ENCODE assay signal across 19 cellular contexts in the genomic region with DNA sequence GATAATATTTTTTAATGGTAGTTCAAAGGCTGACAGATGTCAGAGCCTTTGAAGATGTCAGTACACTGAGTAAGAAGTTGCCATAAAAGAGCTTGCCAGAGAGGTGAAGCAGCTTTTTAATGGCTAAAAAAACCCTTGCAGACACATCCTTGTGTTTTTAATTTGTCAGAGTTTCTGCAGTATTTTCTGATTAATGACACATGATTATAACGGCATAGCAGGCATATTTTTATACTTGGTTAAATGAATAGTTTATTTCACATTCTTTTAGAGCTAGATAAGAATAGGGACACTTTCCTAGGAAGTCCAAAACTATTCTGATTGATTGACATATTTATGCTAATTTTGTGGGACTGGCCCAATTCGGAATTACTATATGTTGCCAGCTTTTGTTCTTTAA.
DNase-seq lines count a peak whose midpoint lies in the region; ATAC-seq, FAIRE-seq and TF ChIP-seq lines count a peak whose summit lies in the region.
"Had no signal": no experiment of that assay in that cellular context is flagged by ENCODE, and none has a peak within 500 bp of the region (broad histone marks: within the 10 kb centered on the region; RNA-seq: fewer than 3 reads in every experiment).

No MANE protein-coding gene starts in this region.

- DNase-seq in AG09309 (ENCODE audit: low read depth) (peak; percentile 51), HFFc6 (no peak), mesothelial cell of epicardium (ENCODE audit: low spot score in 2 of 2, unreplicated experiment in 2 of 2) (no peak), WTC11 (ENCODE audit: low spot score) (no peak)
- no peak for DNase-seq in CD8-positive, alpha-beta T cell
- DNase-seq: DMS 273 treated with DMSO at 0.1 percent for 48 hours; KBM-7; NCI-H146; NCI-H2081 treated with DMSO at 0.1 percent for 48 hours; NCI-H526; NK-92 treated with Interleukin-12 subunit alpha and Interleukin-12 subunit beta, amount 100 ng/mL, for 24 hours; OCI-M1; RPMI8226 had no signal

- H3K4me3 ChIP-seq in AG09309 (ENCODE audit: control insufficient read depth, low read depth, low read length) = no peak overlapping the region
- no peak overlapping the region for H3K4me3 ChIP-seq in CD8-positive, alpha-beta T cell (ENCODE audit: low read depth, low read length)
- H3K4me3 ChIP-seq: BLaER1 treated with 17β-estradiol and CSF1 and Interleukin-3, amounts not matched to agents 10 nM and 100 nM; GM12878; GM23338 had no signal

- H3K36me3 ChIP-seq in CD8-positive, alpha-beta T cell (ENCODE audit: insufficient read depth, low read length) = no peaks in the 10 kb centered on the region
- H3K36me3 ChIP-seq: BLaER1 treated with 17β-estradiol and CSF1 and Interleukin-3, amounts not matched to agents 10 nM and 100 nM had no signal

- no peak for ATAC-seq in GM21723 (IDR thresholded peaks at IDR 0.05; ENCODE audit: unreplicated experiment)
- no peak for ATAC-seq in WTC11
- no peak for ATAC-seq in HG03378 (IDR thresholded peaks at IDR 0.05; ENCODE audit: unreplicated experiment)
- no peak for ATAC-seq in CD8-positive, alpha-beta T cell
- ATAC-seq: GM23338 had no signal

- no peaks in the 10 kb centered on the region for H3K9me3 Mint-ChIP-seq in HFFc6
- no peaks in the 10 kb centered on the region for H3K9me3 Mint-ChIP-seq in mesothelial cell of epicardium
- H3K9me3 Mint-ChIP-seq in WTC11 = no peaks in the 10 kb centered on the region
- H3K9me3 Mint-ChIP-seq in CD8-positive, alpha-beta T cell = no peaks in the 10 kb centered on the region
- H3K9me3 Mint-ChIP-seq: GM23338 had no signal

- H3K4me3 Mint-ChIP-seq in HFFc6 (peak overlapping the region; percentile 29), mesothelial cell of epicardium (no peak overlapping the region), WTC11 (no peak overlapping the region)
- H3K4me3 Mint-ChIP-seq in CD8-positive, alpha-beta T cell = no peak overlapping the region
- H3K4me3 Mint-ChIP-seq: GM23338 had no signal

- H3K36me3 Mint-ChIP-seq in HFFc6 (ENCODE audit: low read depth) (no peaks in the 10 kb centered on the region), mesothelial cell of epicardium (no peaks in the 10 kb centered on the region), WTC11 (no peaks in the 10 kb centered on the region)
- no peaks in the 10 kb centered on the region for H3K36me3 Mint-ChIP-seq in CD8-positive, alpha-beta T cell

- no peak overlapping the region for H3K27ac ChIP-seq in CD8-positive, alpha-beta T cell (ENCODE audit: low read depth, low read length)
- H3K27ac ChIP-seq: BLaER1 treated with 17β-estradiol and CSF1 and Interleukin-3, amounts not matched to agents 10 nM and 100 nM had no signal

- peak; percentile 70 for FAIRE-seq in endometrium (lab: Jason Lieb, UNC)
- FAIRE-seq: GM12878 had no signal

- no peak for TF ChIP-seq CTCF in AG09309 (IDR thresholded peaks at IDR 0.05; ENCODE audit: control insufficient read depth, insufficient read depth, low read depth, low read length, missing control alignments)
- TF ChIP-seq CTCF in HFFc6 (IDR thresholded peaks at IDR 0.05) = no peak
- no peak for TF ChIP-seq CTCF in mesothelial cell of epicardium (IDR thresholded peaks at IDR 0.05; ENCODE audit: unreplicated experiment)
- no peak for TF ChIP-seq CTCF in WTC11 (IDR thresholded peaks at IDR 0.05)
- TF ChIP-seq CTCF in CD8-positive, alpha-beta T cell (IDR thresholded peaks at IDR 0.05) = no peak

- H3K27me3 Mint-ChIP-seq in HFFc6 (ENCODE audit: insufficient read depth) (no peaks in the 10 kb centered on the region), mesothelial cell of epicardium (ENCODE audit: low read depth) (no peaks in the 10 kb centered on the region), WTC11 (ENCODE audit: low read depth) (no peaks in the 10 kb centered on the region)
- H3K27me3 Mint-ChIP-seq in CD8-positive, alpha-beta T cell (ENCODE audit: low read depth) = no peaks in the 10 kb centered on the region

- H3K9me3 ChIP-seq in CD8-positive, alpha-beta T cell (ENCODE audit: low read length) = no peaks in the 10 kb centered on the region
- H3K9me3 ChIP-seq: BLaER1 treated with 17β-estradiol and CSF1 and Interleukin-3, amounts not matched to agents 10 nM and 100 nM had no signal

- no peaks in the 10 kb centered on the region for H3K27me3 ChIP-seq in CD8-positive, alpha-beta T cell (ENCODE audit: insufficient read depth, low read length)
- H3K27me3 ChIP-seq: BLaER1 treated with 17β-estradiol and CSF1 and Interleukin-3, amounts not matched to agents 10 nM and 100 nM had no signal

- intact Hi-C loops in CD8-positive, alpha-beta T cell (cut with DNase I, micrococcal nuclease) = no loop called here

- no peak overlapping the region for H3K27ac Mint-ChIP-seq in HFFc6
- peak overlapping the region; percentile 51 for H3K27ac Mint-ChIP-seq in mesothelial cell of epicardium
- H3K27ac Mint-ChIP-seq in WTC11 = no peak overlapping the region
- no peak overlapping the region for H3K27ac Mint-ChIP-seq in CD8-positive, alpha-beta T cell
- H3K27ac Mint-ChIP-seq: GM23338 had no signal

- CTCF ChIA-PET in WTC11 (lab: Charles Lee) = no interaction called here
- CTCF ChIA-PET in CD8-positive, alpha-beta T cell (lab: Charles Lee) = no interaction called here

- POLR2A ChIA-PET in WTC11 (lab: Charles Lee) = no interaction called here
- POLR2A ChIA-PET in CD8-positive, alpha-beta T cell (lab: Charles Lee) = interaction anchor here (0.5 kb wide), 1 partner anchor 32 kb away, joined by 3 read pairs; no protein-coding TSS in a partner anchor

- H3K4me1 ChIP-seq in CD8-positive, alpha-beta T cell (ENCODE audit: insufficient read depth, low read length) = no peaks in the 10 kb centered on the region
- H3K4me1 ChIP-seq: BLaER1 treated with 17β-estradiol and CSF1 and Interleukin-3, amounts not matched to agents 10 nM and 100 nM had no signal

- H3K4me1 Mint-ChIP-seq in HFFc6 (ENCODE audit: low read depth) = peaks cover 38% of the 10 kb centered on the region
- peaks cover 34% of the 10 kb centered on the region for H3K4me1 Mint-ChIP-seq in mesothelial cell of epicardium
- peaks cover 8% of the 10 kb centered on the region for H3K4me1 Mint-ChIP-seq in WTC11
- H3K4me1 Mint-ChIP-seq in CD8-positive, alpha-beta T cell (ENCODE audit: low read depth) = no peaks in the 10 kb centered on the region

TF ChIP-seq in WTC11, 78 proteins besides CTCF, POLR2A, EP300 and RAD21:
- TF ChIP-seq ZNF121 (CRISPR knock-in tag; IDR thresholded peaks at IDR 0.05) = no peak
- TF ChIP-seq, protein P1, sequence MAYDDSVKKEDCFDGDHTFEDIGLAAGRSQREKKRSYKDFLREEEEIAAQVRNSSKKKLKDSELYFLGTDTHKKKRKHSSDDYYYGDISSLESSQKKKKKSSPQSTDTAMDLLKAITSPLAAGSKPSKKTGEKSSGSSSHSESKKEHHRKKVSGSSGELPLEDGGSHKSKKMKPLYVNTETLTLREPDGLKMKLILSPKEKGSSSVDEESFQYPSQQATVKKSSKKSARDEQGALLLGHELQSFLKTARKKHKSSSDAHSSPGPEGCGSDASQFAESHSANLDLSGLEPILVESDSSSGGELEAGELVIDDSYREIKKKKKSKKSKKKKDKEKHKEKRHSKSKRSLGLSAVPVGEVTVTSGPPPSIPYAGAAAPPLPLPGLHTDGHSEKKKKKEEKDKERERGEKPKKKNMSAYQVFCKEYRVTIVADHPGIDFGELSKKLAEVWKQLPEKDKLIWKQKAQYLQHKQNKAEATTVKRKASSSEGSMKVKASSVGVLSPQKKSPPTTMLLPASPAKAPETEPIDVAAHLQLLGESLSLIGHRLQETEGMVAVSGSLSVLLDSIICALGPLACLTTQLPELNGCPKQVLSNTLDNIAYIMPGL (CRISPR knock-in tag; IDR thresholded peaks at IDR 0.05) = no peak
